ENCODE assay signal across 8 cellular contexts in genomic region chr12:125983094-125983783, GRCh38.
A peak's percentile ranks its signal among the peaks of the same experiment; 100 is the strongest.
DNase-seq lines count a peak whose midpoint lies in the region; ATAC-seq, FAIRE-seq and TF ChIP-seq lines count a peak whose summit lies in the region.

No MANE protein-coding gene starts in this region.

- TF ChIP-seq POLR2A in prostate gland (IDR thresholded peaks at IDR 0.05), result no peak

- H3K4me3 ChIP-seq in SK-N-MC (peak overlapping the region; percentile 99), right cardiac atrium (ENCODE audit: low read length) (peak overlapping the region; percentile 46), prostate gland (peak overlapping the region; percentile 36 to 50), Karpas-422 (ENCODE audit: low read length) (no peak overlapping the region)

- H4K20me1 ChIP-seq in Karpas-422 (ENCODE audit: insufficient read depth, low read depth, low read length), result no peaks in the 10 kb centered on the region

- H3K79me2 ChIP-seq in Karpas-422 (ENCODE audit: low read length), result no peaks in the 10 kb centered on the region

- no peaks in the 10 kb centered on the region for H3K9me2 ChIP-seq in Karpas-422 (replicated peaks; ENCODE audit: insufficient read depth, low read length)

- H3K36me3 ChIP-seq in SK-N-MC (ENCODE audit: insufficient read depth, low read length) (no peaks in the 10 kb centered on the region), prostate gland (no peaks in the 10 kb centered on the region), Karpas-422 (ENCODE audit: insufficient read depth, low read length) (no peaks in the 10 kb centered on the region)

- no peak for FAIRE-seq in GM19239 (lab: Jason Lieb, UNC)

- H3K27ac ChIP-seq in SK-N-MC, result peak overlapping the region; percentile 84; the same call in 1 of the 2 replicates
- peak overlapping the region; percentile 34 for H3K27ac ChIP-seq in right cardiac atrium (ENCODE audit: low read length)
- peak overlapping the region; percentile 81 to 88 for H3K27ac ChIP-seq in prostate gland
- no peak overlapping the region for H3K27ac ChIP-seq in Karpas-422 (ENCODE audit: low read length)

- H2AFZ ChIP-seq in Karpas-422 (ENCODE audit: low read length), result no peak overlapping the region

- no peaks in the 10 kb centered on the region for H3K27me3 ChIP-seq in right cardiac atrium (ENCODE audit: control insufficient read depth, insufficient read depth)
- no peaks in the 10 kb centered on the region for H3K27me3 ChIP-seq in prostate gland (replicated peaks; ENCODE audit: insufficient read depth)
- H3K27me3 ChIP-seq in Karpas-422 (ENCODE audit: low read length), result no peaks in the 10 kb centered on the region

- ATAC-seq in HG02759 (IDR thresholded peaks at IDR 0.05; ENCODE audit: unreplicated experiment) (peak; percentile 50), right cardiac atrium (peak; percentile 88 to 91)

- intact Hi-C loops in right cardiac atrium (cut with DNase I) (loop anchor here in 1 of 4 donors (10.0 kb wide), 1 partner anchor 448 kb away; no protein-coding TSS in a partner anchor), prostate gland (cut with DNase I) (no loop called here)

- H3K9me3 ChIP-seq in SK-N-MC (ENCODE audit: low read depth, low read length), result peaks cover 5% of the 10 kb centered on the region; the same call in 1 of the 2 replicates
- H3K9me3 ChIP-seq in right cardiac atrium (ENCODE audit: control insufficient read depth, low read length), result no peaks in the 10 kb centered on the region
- no peaks in the 10 kb centered on the region for H3K9me3 ChIP-seq in prostate gland
- H3K9me3 ChIP-seq in Karpas-422 (ENCODE audit: low read length), result no peaks in the 10 kb centered on the region

- no peak overlapping the region for H3K4me2 ChIP-seq in Karpas-422 (ENCODE audit: low read depth, low read length, poor library complexity, severe bottlenecking)

- WGBS in right cardiac atrium, result 2% methylated on average over 24 of the region's 24 CpGs
- WGBS in prostate gland, result 1% methylated on average over 16 of the region's 24 CpGs

- peak overlapping the region; percentile 90 for H3K9ac ChIP-seq in SK-N-MC (ENCODE audit: insufficient read length)
- no peak overlapping the region for H3K9ac ChIP-seq in Karpas-422 (ENCODE audit: low read length)

- no peak for TF ChIP-seq CTCF in prostate gland (IDR thresholded peaks at IDR 0.05)

- H3K4me1 ChIP-seq in right cardiac atrium (ENCODE audit: control insufficient read depth, insufficient read depth, low read length), result no peaks in the 10 kb centered on the region
- no peaks in the 10 kb centered on the region for H3K4me1 ChIP-seq in prostate gland (replicated peaks)
- no peaks in the 10 kb centered on the region for H3K4me1 ChIP-seq in Karpas-422 (ENCODE audit: low read length)

- DNase-seq in SK-N-MC (ENCODE audit: low read depth, low spot score) (peak; percentile 48), right cardiac atrium (peak; percentile 44 to 75 (median 74)), prostate gland (ENCODE audit: low spot score) (peak; percentile 73), GM03348 (ENCODE audit: low spot score) (no peak), Karpas-422 (no peak), GM19239 (ENCODE audit: insufficient read length, low spot score) (no peak), NCI-H1092 (lab: John Stamatoyannopoulos, UW) (no peak)

Comparison
In these comparisons a context has a peak if more than half of its experiments do, and no peak if none do; other contexts are left out.
1. DNase-seq: peak in SK-N-MC (single experiment), right cardiac atrium (3 of 3) and prostate gland (single experiment); none in GM03348 (single experiment), Karpas-422 (single experiment), GM19239 (single experiment) and NCI-H1092 (single experiment).